In the genomic region with DNA sequence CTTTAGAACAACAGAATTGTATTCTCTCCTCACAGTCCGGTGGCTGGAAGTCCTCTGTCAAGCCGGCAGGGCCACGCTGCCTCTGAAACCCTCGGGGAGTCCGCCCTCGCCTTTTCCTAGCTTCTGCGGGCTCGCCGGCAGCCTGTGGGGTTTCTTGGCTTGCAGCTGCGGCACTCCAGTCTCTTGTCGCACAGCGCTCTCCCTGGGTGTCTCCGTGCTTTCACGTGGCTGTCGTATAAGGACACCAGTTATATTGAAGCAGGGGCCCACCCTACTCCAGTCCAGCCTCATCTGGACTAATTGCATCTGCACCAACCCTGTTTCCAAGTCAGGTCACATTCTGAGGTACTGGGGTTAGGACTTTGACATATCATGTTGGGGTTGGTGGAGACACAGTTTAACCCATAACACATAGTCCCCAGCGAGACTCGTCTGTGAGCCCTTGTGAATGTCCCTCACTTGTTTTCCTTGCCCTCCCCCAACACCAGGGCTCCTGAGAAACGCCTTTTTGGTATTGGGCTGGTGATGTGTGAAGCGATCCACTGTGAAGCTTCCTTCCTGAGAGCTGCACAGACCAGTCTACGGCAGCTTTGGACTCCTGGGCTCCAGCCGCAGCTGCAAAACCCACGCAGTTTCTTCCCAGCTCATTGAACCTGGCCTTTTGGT, we compare ENCODE assay signal across 8 cellular contexts. TPM values are rescaled to one million over a fixed set of nuclear protein-coding genes. Genes with fewer than 3 reads are reported as not detected.
DNase-seq lines count a peak whose midpoint lies in the region; ATAC-seq and TF ChIP-seq lines count a peak whose summit lies in the region.

No MANE protein-coding gene starts in this region.

- H3K4me1 ChIP-seq in fibroblast of lung (ENCODE audit: control insufficient read depth, extremely low read depth, insufficient read depth, low read length) (peaks cover 31% of the 10 kb centered on the region), skeletal muscle tissue (ENCODE audit: control insufficient read depth in 3 of 3, insufficient read depth in 3 of 3, low read length in 3 of 3) (peaks cover 56 to 63% (median 58%) of the 10 kb centered on the region in 3 donors)

- H3K4me3 Mint-ChIP-seq in T-helper 17 cell: peak overlapping the region; percentile 90

- H3K27ac ChIP-seq in fibroblast of lung (ENCODE audit: insufficient read depth, low read length): peak overlapping the region; percentile 63
- H3K27ac ChIP-seq in skeletal muscle tissue (ENCODE audit: low read depth, low read length): peak overlapping the region; percentile 75

- peak overlapping the region; percentile 79 for H3K4me2 ChIP-seq in fibroblast of lung (ENCODE audit: extremely low read depth, insufficient read depth, low read length)

- no peaks in the 10 kb centered on the region for H3K27me3 ChIP-seq in fibroblast of lung (ENCODE audit: control insufficient read depth, insufficient read depth, low read length)
- no peaks in the 10 kb centered on the region for H3K27me3 ChIP-seq in skeletal muscle tissue (ENCODE audit: control insufficient read depth in 3 of 3, insufficient read depth in 3 of 3, low read length in 3 of 3)

- H3K27ac Mint-ChIP-seq in T-helper 17 cell: peak overlapping the region; percentile 99

- ATAC-seq in HG02973 (IDR thresholded peaks at IDR 0.05; ENCODE audit: unreplicated experiment): peak; percentile 23
- ATAC-seq in T-helper 17 cell: peak; percentile 34

- H3K4me1 Mint-ChIP-seq in T-helper 17 cell: peaks cover 72% of the 10 kb centered on the region

- no peaks in the 10 kb centered on the region for H3K79me2 ChIP-seq in fibroblast of lung (ENCODE audit: control insufficient read depth, insufficient read depth, low read length)

- H3K27me3 Mint-ChIP-seq in T-helper 17 cell: no peaks in the 10 kb centered on the region

- H2AFZ ChIP-seq in fibroblast of lung (ENCODE audit: low read length): peak overlapping the region; percentile 68

- peak overlapping the region; percentile 45 for H3K9ac ChIP-seq in fibroblast of lung (ENCODE audit: insufficient read depth, low read length)
- H3K9ac ChIP-seq in skeletal muscle tissue (ENCODE audit: low read depth in 1 of 3, low read length in 3 of 3): peak overlapping the region; percentile 50 to 81 (median 71)

- H3K36me3 ChIP-seq in fibroblast of lung (ENCODE audit: control insufficient read depth, insufficient read depth, low read length) (no peaks in the 10 kb centered on the region), skeletal muscle tissue (ENCODE audit: control insufficient read depth in 3 of 3, insufficient read depth in 3 of 3, low read length in 3 of 3) (no peaks in the 10 kb centered on the region)

- no peak for TF ChIP-seq CTCF in fibroblast of lung (conservative IDR thresholded peaks at IDR 0.05 in 1 of 2, IDR thresholded peaks at IDR 0.05 in 1 of 2; ENCODE audit: low read depth in 1 of 2, low read length in 2 of 2)

- H3K36me3 Mint-ChIP-seq in T-helper 17 cell (ENCODE audit: low read depth): peaks cover 10% of the 10 kb centered on the region

- H3K4me3 ChIP-seq in fibroblast of lung (replicated peaks in 1 of 4; ENCODE audit: control extremely low read depth in 1 of 4, insufficient read depth in 1 of 4, low read depth in 3 of 4, low read length in 4 of 4) (peak overlapping the region in 2 of 4 experiments; percentile 1 to 3), skeletal muscle tissue (ENCODE audit: low read length in 3 of 3) (peak overlapping the region; percentile 22 to 60 (median 50))

- H4K20me1 ChIP-seq in fibroblast of lung (ENCODE audit: control insufficient read depth, extremely low read depth, insufficient read depth, low read length): no peaks in the 10 kb centered on the region

- DNase-seq in NCI-H82 (lab: John Stamatoyannopoulos, UW) (peak; percentile 21), NCI-H82 treated with DMSO at 0.1 percent for 48 hours (lab: John Stamatoyannopoulos, UW; ENCODE audit: unreplicated experiment) (no peak), T-helper 17 cell (no peak), fibroblast of lung (ENCODE audit: low read depth in 2 of 2) (peak in 1 of 2 donors; percentile 48), iPS-NIHi7 (ENCODE audit: extremely low spot score) (no peak), NCI-H146 (lab: John Stamatoyannopoulos, UW) (no peak)

- H3K9me3 ChIP-seq in T-helper 17 cell (ENCODE audit: control insufficient read depth, low read length, poor library complexity, severe bottlenecking): no peaks in the 10 kb centered on the region
- H3K9me3 ChIP-seq in fibroblast of lung (ENCODE audit: control insufficient read depth, insufficient read depth, low read depth, low read length): no peaks in the 10 kb centered on the region
- H3K9me3 ChIP-seq in skeletal muscle tissue (ENCODE audit: control insufficient read depth in 3 of 3, low read length in 3 of 3): no peaks in the 10 kb centered on the region

RNA-seq across cellular contexts. Expression of gene TMEM131L, which starts 22.7 kb away (rescaled TPM):
- total RNA-seq in T-helper 17 cell (10 to 100 TPM; 83.8 to 92.7 TPM), fibroblast of lung (7.2 and 15.0 TPM in 2 replicates), skeletal muscle tissue (69.4 TPM)
- 7.7 and 12.5 TPM in 2 replicates for polyA plus RNA-seq in fibroblast of lung
- polyA plus RNA-seq in fibroblast of lung (2012): 7.3 and 10.5 TPM in 2 replicates
- polyA minus RNA-seq in fibroblast of lung (ENCODE audit: low replicate concordance): 8.1 and 22.0 TPM in 2 replicates
